ENCODE assay signal across 8 cellular contexts in the genomic region with DNA sequence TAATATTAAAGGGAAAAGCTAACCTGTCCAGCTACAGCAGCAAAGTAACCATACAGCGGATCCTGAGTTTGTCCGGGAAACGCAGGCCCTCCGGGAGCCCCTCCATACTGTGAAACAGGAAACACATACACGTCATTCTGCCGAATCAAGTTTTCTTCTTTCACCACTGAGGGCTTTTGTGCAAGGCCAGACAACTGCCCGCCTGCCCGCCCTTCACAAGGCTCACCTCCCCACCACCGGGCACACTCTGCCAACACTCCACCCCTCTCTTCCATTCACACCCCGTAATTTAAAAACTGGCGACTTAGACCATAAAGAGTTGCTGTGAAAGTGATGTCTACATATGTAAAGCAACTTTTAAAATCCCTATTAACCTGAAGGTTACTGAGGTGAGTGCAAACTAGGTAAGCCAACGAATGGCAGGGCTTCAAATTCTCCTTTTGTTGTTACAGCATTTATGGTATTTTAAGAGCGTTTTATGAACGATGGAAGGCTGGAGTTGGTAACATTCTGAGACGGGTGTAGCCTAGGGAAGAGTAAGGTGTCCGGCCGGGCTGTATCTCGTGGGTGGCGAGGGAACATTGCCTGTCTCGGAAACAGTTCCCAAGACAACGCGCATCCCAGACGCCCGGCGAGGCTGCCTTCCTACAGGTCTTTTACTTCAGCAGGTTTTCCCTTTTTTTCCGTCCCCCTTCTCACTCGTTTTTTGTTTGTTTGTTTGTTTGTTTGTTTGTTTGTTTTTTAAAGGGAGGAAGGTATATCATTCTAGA. TPM values are rescaled to one million over a fixed set of nuclear protein-coding genes. Genes with fewer than 3 reads are reported as not detected.
A peak's percentile ranks its signal among the peaks of the same experiment; 100 is the strongest.
DNase-seq lines count a peak whose midpoint lies in the region; ATAC-seq and TF ChIP-seq lines count a peak whose summit lies in the region.

No MANE protein-coding gene starts in this region.

- ATAC-seq in GM19455 (IDR thresholded peaks at IDR 0.05; ENCODE audit: unreplicated experiment) (peak; percentile 21), HG03521 (IDR thresholded peaks at IDR 0.05; ENCODE audit: unreplicated experiment) (peak; percentile 22)

- no peaks in the 10 kb centered on the region for H3K9me3 Mint-ChIP-seq in activated naive CD8-positive, alpha-beta T cell (ENCODE audit: low read depth)
- H3K9me3 Mint-ChIP-seq in glutamatergic neuron (ENCODE audit: unreplicated experiment) (peaks cover 3% of the 10 kb centered on the region), osteocyte (ENCODE audit: unreplicated experiment) (no peaks in the 10 kb centered on the region)

- H3K4me1 ChIP-seq in Peyer's patch: peaks cover 0 to 24% (median 2%) of the 10 kb centered on the region in 4 donors

- H3K36me3 Mint-ChIP-seq in activated naive CD8-positive, alpha-beta T cell: peaks cover 6% of the 10 kb centered on the region
- peaks cover 2% of the 10 kb centered on the region for H3K36me3 Mint-ChIP-seq in glutamatergic neuron (ENCODE audit: unreplicated experiment)
- H3K36me3 Mint-ChIP-seq in osteocyte (ENCODE audit: unreplicated experiment): peaks cover 4% of the 10 kb centered on the region

- H3K27me3 Mint-ChIP-seq in activated naive CD8-positive, alpha-beta T cell: no peaks in the 10 kb centered on the region
- no peaks in the 10 kb centered on the region for H3K27me3 Mint-ChIP-seq in glutamatergic neuron (ENCODE audit: unreplicated experiment)
- no peaks in the 10 kb centered on the region for H3K27me3 Mint-ChIP-seq in osteocyte (ENCODE audit: unreplicated experiment)

- TF ChIP-seq POLR2A in Peyer's patch (IDR thresholded peaks at IDR 0.05): no peak

- peak overlapping the region; percentile 80 to 91 (median 86) for H3K27ac ChIP-seq in Peyer's patch

- peak overlapping the region; percentile 83 to 96 (median 92) for H3K4me3 ChIP-seq in Peyer's patch

- H3K27ac Mint-ChIP-seq in activated naive CD8-positive, alpha-beta T cell: peak overlapping the region; percentile 90
- H3K27ac Mint-ChIP-seq in glutamatergic neuron (ENCODE audit: unreplicated experiment) (peak overlapping the region; percentile 53), osteocyte (ENCODE audit: unreplicated experiment) (peak overlapping the region; percentile 84)

- no peak for TF ChIP-seq CTCF in Peyer's patch (IDR thresholded peaks at IDR 0.05)
- no peak for TF ChIP-seq CTCF in glutamatergic neuron (IDR thresholded peaks at IDR 0.05; ENCODE audit: partially characterized antibody, unreplicated experiment)
- no peak for TF ChIP-seq CTCF in osteocyte (IDR thresholded peaks at IDR 0.05)

- peaks cover 36% of the 10 kb centered on the region for H3K4me1 Mint-ChIP-seq in activated naive CD8-positive, alpha-beta T cell (ENCODE audit: low read depth)
- H3K4me1 Mint-ChIP-seq in glutamatergic neuron (ENCODE audit: low read depth, unreplicated experiment) (peaks cover 9% of the 10 kb centered on the region), osteocyte (ENCODE audit: unreplicated experiment) (peaks cover 23% of the 10 kb centered on the region)

- no peaks in the 10 kb centered on the region for H3K27me3 ChIP-seq in Peyer's patch

- in situ Hi-C loops in Caki2 (cut with HindIII; ENCODE audit: low pct_unique_long_range_greater_than_20kb, low sequenced_read_pairs): no loop called here

- H3K4me3 Mint-ChIP-seq in activated naive CD8-positive, alpha-beta T cell: peak overlapping the region; percentile 94
- H3K4me3 Mint-ChIP-seq in glutamatergic neuron (ENCODE audit: unreplicated experiment) (peak overlapping the region; percentile 88), osteocyte (ENCODE audit: unreplicated experiment) (peak overlapping the region; percentile 93)

- H3K36me3 ChIP-seq in Peyer's patch: peaks cover 0 to 29% (median 0%) of the 10 kb centered on the region in 3 donors

- H3K9me3 ChIP-seq in Peyer's patch: no peaks in the 10 kb centered on the region

- DNase-seq in Caki2 (ENCODE audit: low read depth) (peak; percentile 47), Peyer's patch (peak; percentile 60 to 74 (median 60)), glutamatergic neuron (peak; percentile 53), osteocyte (ENCODE audit: extremely low spot score, unreplicated experiment) (no peak), NCI-H524 treated with DMSO at 0.1 percent for 48 hours (lab: John Stamatoyannopoulos, UW) (no peak)

RNA-seq across cellular contexts. Expression of a gene that starts 0.8 kb away (rescaled TPM):
- total RNA-seq in Caki2 (2014; rRNA removed; shearing (Covaris generic); ENCODE audit: low replicate concordance): 227 and 283 TPM in 2 replicates
- total RNA-seq in Peyer's patch: 100 to 1,000 TPM; 158 to 281 (median 250) TPM
- 179 TPM for total RNA-seq in glutamatergic neuron (ENCODE audit: unreplicated experiment)
- 105 and 111 TPM in 2 replicates for total RNA-seq in osteocyte

Comparison
In these comparisons a context has a peak if more than half of its experiments do, and no peak if none do; other contexts are left out.
1. DNase-seq: peak in Caki2 (single experiment), Peyer's patch (3 of 3) and glutamatergic neuron (single experiment); none in osteocyte (single experiment) and NCI-H524 treated with DMSO at 0.1 percent for 48 hours (single experiment).
2. Peak in every context shown above with its lines, with median percentiles within 50 percentile points of each other: H3K27ac Mint-ChIP-seq and H3K4me3 Mint-ChIP-seq.